Comparison of ENCODE assay signal across 6 cellular contexts in the genomic region with DNA sequence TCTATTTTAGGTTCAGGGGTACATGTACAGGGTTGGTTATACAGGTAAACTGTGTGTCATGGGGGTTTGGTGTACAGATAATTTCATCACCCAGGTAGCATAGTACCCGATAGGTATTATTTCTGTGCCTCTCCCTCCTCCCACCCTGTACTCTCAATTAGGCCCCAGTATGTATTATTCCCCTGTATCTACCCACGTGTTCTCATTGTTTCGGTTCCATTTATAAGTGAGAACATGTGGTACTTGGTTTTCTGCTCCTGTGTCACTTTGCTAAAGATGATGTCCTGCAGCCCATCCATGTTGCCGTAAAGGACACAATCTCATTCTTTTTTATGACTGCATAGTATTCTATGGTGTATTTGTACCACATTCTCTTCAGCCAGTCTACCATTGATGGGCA.
"Had no signal": no experiment of that assay in that cellular context is flagged by ENCODE, and none has a peak within 500 bp of the region (broad histone marks: within the 10 kb centered on the region; RNA-seq: fewer than 3 reads in every experiment).

No MANE protein-coding gene starts in this region.

- FAIRE-seq: HTR-8/SVneo, K562 had no signal

- H3K4me3 ChIP-seq: K562 had no signal

- ATAC-seq: K562 had no signal

- DNase-seq: IMR-90, KBM-7, KG1 had no signal

- H3K27ac ChIP-seq: HL-60 had no signal
